9 cellular contexts compared by ENCODE assay signal in genomic region chr12:6280053-6280469, GRCh38. TPM values are rescaled to one million over a fixed set of nuclear protein-coding genes. Genes with fewer than 3 reads are reported as not detected.
DNase-seq lines count a peak whose midpoint lies in the region; ATAC-seq and TF ChIP-seq lines count a peak whose summit lies in the region.
"Had no signal": no experiment of that assay in that cellular context is flagged by ENCODE, and none has a peak within 500 bp of the region (broad histone marks: within the 10 kb centered on the region; RNA-seq: fewer than 3 reads in every experiment).

No MANE protein-coding gene starts in this region.

- peaks cover 44% of the 10 kb centered on the region for H3K4me1 ChIP-seq in BLaER1
- peaks cover 54% of the 10 kb centered on the region for H3K4me1 ChIP-seq in PC-3 (ENCODE audit: insufficient read depth, low read length)
- peaks cover 33 to 47% (median 42%) of the 10 kb centered on the region in 4 donors for H3K4me1 ChIP-seq in esophagus muscularis mucosa
- peaks cover 31% of the 10 kb centered on the region for H3K4me1 ChIP-seq in osteoblast (ENCODE audit: insufficient read depth, low read length)

- DNase-seq in PC-3 = peak; percentile 95
- no peak for DNase-seq in esophagus muscularis mucosa (ENCODE audit: extremely low spot score)
- peak; percentile 98 for DNase-seq in osteoblast (ENCODE audit: insufficient read length, low spot score, missing footprints)
- no peak for DNase-seq in erythroblast (lab: John Stamatoyannopoulos, UW)
- DNase-seq in caudate nucleus (lab: John Stamatoyannopoulos, UW) = no peak
- DNase-seq in OCI-M2 (lab: John Stamatoyannopoulos, UW; ENCODE audit: unreplicated experiment) = no peak
- DNase-seq: activated CD4-positive, alpha-beta T cell treated with anti-CD3 and anti-CD28 coated beads for 4 hours had no signal

- H3K27me3 ChIP-seq in BLaER1 (no peaks in the 10 kb centered on the region), PC-3 (ENCODE audit: low read length) (no peaks in the 10 kb centered on the region), esophagus muscularis mucosa (no peaks in the 10 kb centered on the region), osteoblast (ENCODE audit: insufficient read depth, low read length) (no peaks in the 10 kb centered on the region)

- H3K79me2 ChIP-seq in PC-3 (ENCODE audit: low read length) = no peaks in the 10 kb centered on the region
- H3K79me2 ChIP-seq in osteoblast (ENCODE audit: insufficient read depth, low read length) = no peaks in the 10 kb centered on the region

- no peak for TF ChIP-seq EP300 in esophagus muscularis mucosa (IDR thresholded peaks at IDR 0.05)

- TF ChIP-seq CTCF in PC-3 (conservative IDR thresholded peaks at IDR 0.05; ENCODE audit: low read depth, low read length) (no peak), esophagus muscularis mucosa (IDR thresholded peaks at IDR 0.05) (peak in 1 of 3 experiments; percentile 32), osteoblast (IDR thresholded peaks at IDR 0.05; ENCODE audit: extremely low read depth, low read depth, low read length) (no peak)

- intact Hi-C loops in PC-3 (cut with micrococcal nuclease) (loop anchor here (1.0 kb wide), 3 partner anchors 51 to 85 kb away; no protein-coding TSS in a partner anchor), esophagus muscularis mucosa (cut with DNase I) (no loop called here)

- no peak overlapping the region for H2AFZ ChIP-seq in PC-3 (ENCODE audit: low read length)
- peak overlapping the region; percentile 48 for H2AFZ ChIP-seq in osteoblast (ENCODE audit: low read length)

- TF ChIP-seq POLR2A in esophagus muscularis mucosa (IDR thresholded peaks at IDR 0.05; ENCODE audit: low read depth) = no peak
- no peak for TF ChIP-seq POLR2A in erythroblast (IDR thresholded peaks at IDR 0.05; ENCODE audit: low read length)

- CTCF ChIA-PET in PC-3 (lab: Charles Lee) = interaction anchor here (0.5 to 4.4 kb wide), 3 partner anchors 11 to 84 kb away, joined by 3 to 31 read pairs (median 15); no protein-coding TSS in a partner anchor

- no TSS peak for BruUV-seq in PC-3 (replicated peaks; lab: Mats Ljungman, UMichigan)

- POLR2A ChIA-PET in PC-3 (lab: Charles Lee; ENCODE audit: unreplicated experiment) = interaction anchor here (0.6 to 1.8 kb wide), 6 partner anchors 15 to 1659 kb away, joined by 3 to 17 read pairs (median 5); no protein-coding TSS in a partner anchor

- H3K9me2 ChIP-seq in PC-3 (replicated peaks; ENCODE audit: low read length) = no peaks in the 10 kb centered on the region

- H3K9ac ChIP-seq in BLaER1 (no peak overlapping the region), PC-3 (ENCODE audit: low read length) (peak overlapping the region; percentile 70)

- no peaks in the 10 kb centered on the region for H3F3A ChIP-seq in PC-3 (ENCODE audit: low read length, unreplicated experiment)

- H3K27ac ChIP-seq in BLaER1 (no peak overlapping the region), PC-3 (ENCODE audit: low read length) (peak overlapping the region; percentile 95), esophagus muscularis mucosa (replicated peaks in 1 of 4) (peak overlapping the region; percentile 88 to 95 (median 94)), osteoblast (ENCODE audit: low read depth, low read length) (peak overlapping the region; percentile 63), caudate nucleus (ENCODE audit: low read depth, low read length) (no peak overlapping the region)

- H4K20me1 ChIP-seq in BLaER1 (no peaks in the 10 kb centered on the region), PC-3 (ENCODE audit: low read length) (no peaks in the 10 kb centered on the region), osteoblast (ENCODE audit: insufficient read depth, low read length) (no peaks in the 10 kb centered on the region)

- H3K4me3 ChIP-seq in BLaER1 (no peak overlapping the region), PC-3 (ENCODE audit: low read length) (peak overlapping the region; percentile 45; the same call in 1 of the 2 replicates), esophagus muscularis mucosa (no peak overlapping the region), osteoblast (ENCODE audit: insufficient read depth, low read length) (peak overlapping the region; percentile 17)

- H3K36me3 ChIP-seq in BLaER1 = no peaks in the 10 kb centered on the region
- no peaks in the 10 kb centered on the region for H3K36me3 ChIP-seq in PC-3 (ENCODE audit: low read depth, low read length)
- H3K36me3 ChIP-seq in esophagus muscularis mucosa = no peaks in the 10 kb centered on the region
- no peaks in the 10 kb centered on the region for H3K36me3 ChIP-seq in osteoblast (ENCODE audit: insufficient read depth, low read length)

- H3K4me2 ChIP-seq in BLaER1 (peak overlapping the region; percentile 96), PC-3 (ENCODE audit: low read length) (peak overlapping the region; percentile 76), osteoblast (ENCODE audit: insufficient read depth, low read length) (peak overlapping the region; percentile 67)

- 41% methylated on average over 2 of the region's 2 CpGs for WGBS in esophagus muscularis mucosa

- peak; percentile 61 for ATAC-seq in PC-3
- ATAC-seq in GM18517 (IDR thresholded peaks at IDR 0.05; ENCODE audit: unreplicated experiment) = no peak

- H3K9me3 ChIP-seq in BLaER1 (no peaks in the 10 kb centered on the region), PC-3 (ENCODE audit: low read length) (no peaks in the 10 kb centered on the region), esophagus muscularis mucosa (no peaks in the 10 kb centered on the region), osteoblast (ENCODE audit: low read depth, low read length) (no peaks in the 10 kb centered on the region)

RNA-seq across cellular contexts. Expression of gene PLEKHG6, which starts 30.4 kb away (rescaled TPM):
- total RNA-seq in PC-3 (2014; rRNA removed) (18.0 and 18.4 TPM in 2 replicates), esophagus muscularis mucosa (under 1 TPM in 2 of 4 donors, not detected in 2; 0.52 to 0.75 TPM), osteoblast (not detected in 2 replicates)

Comparison
In these comparisons a context has a peak if more than half of its experiments do, and no peak if none do; other contexts are left out.
1. H3K27ac ChIP-seq: peak in PC-3 (single experiment), esophagus muscularis mucosa (4 of 4) and osteoblast (single experiment); none in BLaER1 (single experiment) and caudate nucleus (single experiment).
2. H3K4me3 ChIP-seq: peak in PC-3 (single experiment) and osteoblast (single experiment); none in BLaER1 (single experiment) and esophagus muscularis mucosa (0 of 4).
3. DNase-seq: peak in PC-3 (single experiment) and osteoblast (single experiment); none in esophagus muscularis mucosa (single experiment), erythroblast (0 of 2), caudate nucleus (0 of 61) and OCI-M2 (single experiment).
4. RNA of gene PLEKHG6, which starts 30.4 kb away (total RNA-seq): 18.0 to 18.4 TPM in PC-3; 0.52 to 0.75 TPM in esophagus muscularis mucosa and not detected in osteoblast; every median in the first group is over 10 times any median in the second.
5. Peak in every context shown above with its lines, with median percentiles within 50 percentile points of each other: H3K4me2 ChIP-seq.